Comparison of ENCODE assay signal across 8 cellular contexts in the genomic region with DNA sequence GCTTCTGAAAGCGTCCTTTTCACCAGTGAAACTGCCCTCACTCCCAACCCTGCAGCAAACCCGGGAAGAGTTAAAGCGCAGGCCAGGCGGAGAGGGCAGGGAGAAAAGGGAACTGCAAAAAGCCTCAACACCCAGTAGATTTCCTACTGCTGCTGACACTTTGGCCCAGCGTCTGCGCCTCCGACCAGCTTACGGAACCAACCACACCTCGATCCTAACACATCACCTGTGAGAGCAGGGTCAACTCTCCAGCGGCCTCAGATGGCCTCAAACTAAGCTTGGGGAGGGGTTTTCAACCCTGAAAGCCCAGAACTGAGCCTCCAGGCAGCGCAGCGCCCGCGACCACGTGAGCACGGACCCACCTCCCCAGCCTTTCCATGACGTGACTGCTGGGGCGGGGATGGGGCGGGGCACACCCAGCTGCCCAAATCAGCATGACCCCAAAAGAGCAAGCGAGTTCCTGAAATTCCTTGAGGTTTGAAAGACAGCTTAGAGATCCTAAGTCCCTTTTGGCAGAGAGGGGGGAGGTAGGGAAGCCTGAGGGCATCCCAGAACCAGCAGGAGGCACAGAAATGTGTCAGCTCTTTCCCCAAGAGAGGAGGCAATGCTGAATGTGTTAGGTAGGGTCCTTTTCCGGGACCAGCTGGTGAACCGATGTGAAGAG. TPM values are rescaled to one million over a fixed set of nuclear protein-coding genes. Genes with fewer than 3 reads are reported as not detected.
DNase-seq lines count a peak whose midpoint lies in the region; ATAC-seq lines count a peak whose summit lies in the region.

No MANE protein-coding gene starts in this region.

- H3K4me3 ChIP-seq in esophagus (ENCODE audit: low read depth in 1 of 2, low read length in 2 of 2): peak overlapping the region; percentile 40 to 47

- peak; percentile 37 for ATAC-seq in GM21737 (IDR thresholded peaks at IDR 0.05; ENCODE audit: unreplicated experiment)
- ATAC-seq in activated T-cell treated with anti-CD3 and anti-CD28 coated beads, Interleukin-2, amount 50 U/mL, for 4 hours: peak; percentile 21 to 26
- ATAC-seq in HG03565 (IDR thresholded peaks at IDR 0.05; ENCODE audit: unreplicated experiment): no peak

- 4 to 6% methylated on average over 22 of the region's 22 CpGs for WGBS in esophagus, 2 donors

- peak overlapping the region; percentile 84 to 95 for H3K27ac ChIP-seq in esophagus (ENCODE audit: low read depth in 2 of 2, low read length in 1 of 2)

- no peaks in the 10 kb centered on the region for H3K9me3 ChIP-seq in esophagus (ENCODE audit: control insufficient read depth in 2 of 2, insufficient read depth in 1 of 2, low read depth in 1 of 2, low read length in 1 of 2)

- peaks cover 8 to 22% of the 10 kb centered on the region in 2 donors for H3K4me1 ChIP-seq in esophagus (ENCODE audit: control insufficient read depth in 2 of 2, insufficient read depth in 2 of 2, low read length in 1 of 2)

- H3K4me1 Mint-ChIP-seq in activated T-cell treated with anti-CD3 and anti-CD28 coated beads, Interleukin-2, amount 50 U/mL, for 4 hours (ENCODE audit: low read depth): peaks cover 98% of the 10 kb centered on the region

- no peaks in the 10 kb centered on the region for H3K27me3 Mint-ChIP-seq in activated T-cell treated with anti-CD3 and anti-CD28 coated beads, Interleukin-2, amount 50 U/mL, for 4 hours (ENCODE audit: low read depth)

- DNase-seq in CD1c-positive myeloid dendritic cell (ENCODE audit: extremely low spot score) (peak; percentile 79), NCI-H82 (lab: John Stamatoyannopoulos, UW) (peak; percentile 88), mucosa of gallbladder (ENCODE audit: low spot score) (peak; percentile 84)
- peak; percentile 81 for DNase-seq in activated T-cell treated with anti-CD3 and anti-CD28 coated beads, Interleukin-2, amount 50 U/mL, for 4 hours
- peak; percentile 65 to 73 for DNase-seq in stimulated activated CD8-positive, alpha-beta memory T cell treated with anti-CD3 and anti-CD28 coated beads, Interleukin-4, amount 100 ng/mL, for 1 hour (ENCODE audit: low read depth in 2 of 2, low spot score in 1 of 2)

- H3K36me3 Mint-ChIP-seq in activated T-cell treated with anti-CD3 and anti-CD28 coated beads, Interleukin-2, amount 50 U/mL, for 4 hours (ENCODE audit: insufficient read depth): peaks cover 9% of the 10 kb centered on the region

- H3K27me3 ChIP-seq in esophagus (ENCODE audit: control insufficient read depth in 1 of 2, insufficient read depth in 2 of 2, low read length in 2 of 2): no peaks in the 10 kb centered on the region

- no peaks in the 10 kb centered on the region for H3K36me3 ChIP-seq in esophagus (ENCODE audit: control insufficient read depth in 2 of 2, insufficient read depth in 2 of 2, low read length in 1 of 2)

- H3K4me3 Mint-ChIP-seq in activated T-cell treated with anti-CD3 and anti-CD28 coated beads, Interleukin-2, amount 50 U/mL, for 4 hours: peak overlapping the region; percentile 80

- no peaks in the 10 kb centered on the region for H3K9me3 Mint-ChIP-seq in activated T-cell treated with anti-CD3 and anti-CD28 coated beads, Interleukin-2, amount 50 U/mL, for 4 hours

RNA-seq across cellular contexts. Expression of gene ITPKB, which starts 59.1 kb away (rescaled TPM):
- 10 to 100 TPM; 26.2 to 28.3 (median 27.7) TPM for total RNA-seq in activated T-cell treated with anti-CD3 and anti-CD28 coated beads, Interleukin-2, amount 50 U/mL, for 4 hours
- polyA plus RNA-seq in esophagus: 1 to 10 TPM; 6.5 to 8.1 TPM
- total RNA-seq in mucosa of gallbladder: 30.6 TPM
